In the genomic region with DNA sequence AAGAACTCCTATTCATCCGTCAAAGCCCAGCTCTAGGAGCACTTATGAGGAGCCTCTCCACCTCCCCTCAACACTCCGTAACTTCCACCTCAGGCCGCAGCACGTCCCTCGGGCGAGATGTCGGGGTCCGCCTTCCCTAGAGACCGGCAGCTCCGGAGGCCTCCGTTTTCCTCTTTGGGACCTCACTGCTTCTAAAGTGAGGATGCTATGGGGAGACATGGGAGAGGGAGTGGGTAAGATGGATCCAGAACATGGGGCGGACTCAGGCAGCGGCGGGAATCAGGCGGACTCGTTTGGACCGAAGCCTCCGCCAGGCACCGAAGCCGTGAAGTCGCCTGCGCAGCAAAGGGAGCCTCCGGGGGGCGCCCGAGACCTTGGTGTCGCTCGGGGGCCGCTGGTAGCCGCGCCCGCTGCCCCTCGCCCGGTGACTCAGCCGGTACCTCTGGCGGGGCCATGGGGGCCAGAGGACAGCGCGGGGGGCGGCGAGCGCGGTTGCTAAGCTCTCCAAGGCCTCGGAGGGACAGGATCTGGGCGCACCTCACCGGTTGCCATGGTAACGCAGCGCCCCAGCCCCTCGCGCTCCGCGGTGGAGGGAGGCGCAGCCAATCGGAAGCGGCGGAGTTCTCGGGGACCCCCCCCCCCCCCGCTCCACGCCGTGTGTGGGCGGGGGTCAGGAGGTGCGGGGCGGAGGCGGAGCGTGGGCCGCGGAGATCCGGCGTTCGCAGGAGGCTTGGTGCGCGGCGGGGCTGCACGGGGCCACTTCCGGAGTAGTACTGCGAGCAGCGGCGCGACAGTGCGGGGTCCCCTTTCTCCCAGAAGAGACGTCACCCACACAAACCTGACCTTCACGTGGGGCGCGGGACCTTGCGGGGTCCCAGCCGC, we compare ENCODE assay signal across 1 cellular context.
TF ChIP-seq lines count a peak whose summit lies in the region.

No MANE protein-coding gene starts in this region.

TF ChIP-seq in HEK293, 187 proteins besides CTCF, POLR2A, EP300 and RAD21 (continued from another document):
- TF ChIP-seq TRIM28 (IDR thresholded peaks at IDR 0.05; ENCODE audit: borderline replicate concordance, low read length) (no peak), ZNF654 (tag by site-specific recombination; IDR thresholded peaks at IDR 0.05; ENCODE audit: low read depth) (peak; percentile 57), ZNF324 (tag by site-specific recombination; IDR thresholded peaks at IDR 0.05) (peak; percentile 74; the same call in 1 of the 2 replicates), ZBTB48 (tag by site-specific recombination; IDR thresholded peaks at IDR 0.05) (peak; percentile 90), BCL11A (tag by site-specific recombination; IDR thresholded peaks at IDR 0.05; ENCODE audit: low read depth) (peak; percentile 85; the same call in 1 of the 2 replicates), ZNF837 (tag by site-specific recombination; IDR thresholded peaks at IDR 0.05) (peak; percentile 65; the same call in 1 of the 2 replicates), GLIS1 (tag by site-specific recombination; IDR thresholded peaks at IDR 0.05) (peak; percentile 93), TSHZ1 (tag by site-specific recombination; IDR thresholded peaks at IDR 0.05; ENCODE audit: borderline replicate concordance) (0 out of 2 replicates have a peak, but pooled peaks have one; percentile 20), ZBTB8A (tag by site-specific recombination; IDR thresholded peaks at IDR 0.05) (peak; percentile 84), ZFP37 (tag by site-specific recombination; IDR thresholded peaks at IDR 0.05) (0 out of 2 replicates have a peak, but pooled peaks have one; percentile 40), PRDM6 (tag by site-specific recombination; IDR thresholded peaks at IDR 0.05) (no peak), HOXD13 (CRISPR knock-in tag; IDR thresholded peaks at IDR 0.05; ENCODE audit: borderline replicate concordance) (no peak), ZNF341 (tag by site-specific recombination; IDR thresholded peaks at IDR 0.05; ENCODE audit: low read depth) (peak; percentile 96), ZNF677 (tag by site-specific recombination; IDR thresholded peaks at IDR 0.05) (no peak), HOXA7 (CRISPR knock-in tag; IDR thresholded peaks at IDR 0.05; ENCODE audit: borderline replicate concordance) (no peak), ZNF580 (tag by site-specific recombination; IDR thresholded peaks at IDR 0.05) (no peak), KLF8 (tag by site-specific recombination; IDR thresholded peaks at IDR 0.05) (peak; percentile 84), ZNF302 (tag by site-specific recombination; IDR thresholded peaks at IDR 0.05; ENCODE audit: low read depth) (no peak), ZNF596 (tag by site-specific recombination; IDR thresholded peaks at IDR 0.05) (no peak), ZNF423 (tag by site-specific recombination; IDR thresholded peaks at IDR 0.05) (no peak), ZNF214 (tag by site-specific recombination; IDR thresholded peaks at IDR 0.05; ENCODE audit: borderline replicate concordance) (no peak)
- TF ChIP-seq, protein P1, sequence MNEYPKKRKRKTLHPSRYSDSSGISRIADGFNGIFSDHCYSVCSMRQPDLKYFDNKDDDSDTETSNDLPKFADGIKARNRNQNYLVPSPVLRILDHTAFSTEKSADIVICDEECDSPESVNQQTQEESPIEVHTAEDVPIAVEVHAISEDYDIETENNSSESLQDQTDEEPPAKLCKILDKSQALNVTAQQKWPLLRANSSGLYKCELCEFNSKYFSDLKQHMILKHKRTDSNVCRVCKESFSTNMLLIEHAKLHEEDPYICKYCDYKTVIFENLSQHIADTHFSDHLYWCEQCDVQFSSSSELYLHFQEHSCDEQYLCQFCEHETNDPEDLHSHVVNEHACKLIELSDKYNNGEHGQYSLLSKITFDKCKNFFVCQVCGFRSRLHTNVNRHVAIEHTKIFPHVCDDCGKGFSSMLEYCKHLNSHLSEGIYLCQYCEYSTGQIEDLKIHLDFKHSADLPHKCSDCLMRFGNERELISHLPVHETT (tag by site-specific recombination; IDR thresholded peaks at IDR 0.05) = no peak; the same call in 1 of the 2 replicates
